ENCODE assay signal across 12 cellular contexts in the genomic region with DNA sequence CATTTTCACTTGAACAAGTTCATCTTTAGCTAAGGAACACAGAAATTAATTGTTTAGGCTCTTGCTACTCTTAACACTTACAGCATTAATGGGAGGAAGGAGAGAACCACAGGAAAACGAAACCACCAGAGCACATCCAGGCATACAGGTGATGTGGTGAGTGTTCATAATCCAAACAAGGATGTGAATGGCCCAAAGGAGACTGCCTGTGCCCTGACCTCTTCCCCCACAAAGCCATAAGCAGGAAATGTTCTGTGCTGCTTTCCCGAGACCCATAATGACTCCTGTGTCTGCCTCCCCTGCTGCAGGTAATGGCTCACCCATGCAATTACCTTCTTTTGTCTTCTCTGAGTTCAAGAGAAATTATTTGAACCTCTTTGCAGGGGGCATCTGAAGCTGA.
DNase-seq lines count a peak whose midpoint lies in the region; ATAC-seq, FAIRE-seq and TF ChIP-seq lines count a peak whose summit lies in the region.
"Had no signal": no experiment of that assay in that cellular context is flagged by ENCODE, and none has a peak within 500 bp of the region (broad histone marks: within the 10 kb centered on the region; RNA-seq: fewer than 3 reads in every experiment).

No MANE protein-coding gene starts in this region.

- no peak for ATAC-seq in GM21526 (IDR thresholded peaks at IDR 0.05; ENCODE audit: low FRiP score, unreplicated experiment)
- ATAC-seq: T-helper 17 cell had no signal

- no peak for FAIRE-seq in GM12891 (lab: Jason Lieb, UNC)
- FAIRE-seq: GM19239 had no signal

- DNase-seq in DMS153 treated with DMSO at 0.1 percent for 48 hours (lab: John Stamatoyannopoulos, UW; ENCODE audit: unreplicated experiment) (peak; percentile 61), NCI-H1417 (lab: John Stamatoyannopoulos, UW) (peak in 2 of 3 experiments; percentile 59 to 83), UCSD-AML1 (lab: John Stamatoyannopoulos, UW; ENCODE audit: unreplicated experiment) (peak; percentile 12), kidney tubule cell (ENCODE audit: low spot score) (peak; percentile 66), GM12891 (ENCODE audit: insufficient read length, low spot score) (no peak)
- DNase-seq in central memory CD4-positive, alpha-beta T cell: no peak
- DNase-seq: GDM1, NCI-H226, NCI-H524 treated with DMSO at 0.1 percent for 48 hours, T-helper 17 cell had no signal

- TF ChIP-seq POLR2A in GM12891 (IDR thresholded peaks at IDR 0.05; ENCODE audit: low read depth, low read length): no peak

TF ChIP-seq in GM12891, 5 proteins besides CTCF, POLR2A, EP300 and RAD21:
- TF ChIP-seq SPI1 (IDR thresholded peaks at IDR 0.05; ENCODE audit: low read depth, low read length): no peak
- no peak for TF ChIP-seq POLR2AphosphoS5 (IDR thresholded peaks at IDR 0.05; ENCODE audit: low read depth, low read length)
- TF ChIP-seq PAX5 (IDR thresholded peaks at IDR 0.05; ENCODE audit: insufficient read depth, low read length, severe bottlenecking): no peak
- no peak for TF ChIP-seq TAF1 (IDR thresholded peaks at IDR 0.05; ENCODE audit: low read depth, low read length)
- no peak for TF ChIP-seq POU2F2 (IDR thresholded peaks at IDR 0.05; ENCODE audit: low read depth, low read length)
TF ChIP-seq in GM12891: peak in this region for 0.

Comparison
In these comparisons a context has a peak if more than half of its experiments do, and no peak if none do; other contexts are left out.
1. DNase-seq: peak in DMS153 treated with DMSO at 0.1 percent for 48 hours (single experiment), NCI-H1417 (2 of 3), UCSD-AML1 (single experiment) and kidney tubule cell (single experiment); none in GM12891 (single experiment) and central memory CD4-positive, alpha-beta T cell (single experiment).